ENCODE assay signal across 9 cellular contexts in the genomic region with DNA sequence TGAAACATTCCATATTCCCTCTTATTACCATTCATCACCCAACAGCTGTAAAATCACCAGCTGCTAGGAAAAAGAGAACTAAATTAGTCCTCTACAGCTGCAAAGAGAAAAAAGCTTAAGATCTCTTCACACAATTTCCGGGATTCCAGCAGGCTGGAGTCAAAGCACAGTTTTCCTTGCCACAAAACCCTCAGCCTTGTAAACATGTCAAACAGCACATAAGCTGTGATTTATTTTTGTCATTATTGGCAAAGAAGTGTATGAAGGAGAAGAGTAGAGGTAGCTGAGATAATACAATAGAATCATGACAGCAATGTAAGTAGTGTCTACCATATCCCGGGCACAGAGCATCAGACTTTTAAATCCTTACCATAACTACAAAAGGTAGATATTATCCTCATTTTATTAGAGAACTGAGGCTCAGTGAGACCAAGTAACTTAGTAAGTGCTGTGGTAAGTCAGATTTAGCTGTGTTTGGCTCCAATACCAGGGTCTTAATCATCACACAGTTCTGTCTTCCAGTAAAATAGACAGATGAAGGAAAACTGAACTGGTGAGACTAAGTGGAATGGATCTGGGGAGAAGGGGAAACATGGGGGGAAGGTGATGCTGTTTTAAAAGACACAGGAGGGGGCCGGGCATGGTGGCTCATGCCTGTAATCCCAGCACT. TPM values are rescaled to one million over a fixed set of nuclear protein-coding genes. Genes with fewer than 3 reads are reported as not detected.
DNase-seq lines count a peak whose midpoint lies in the region; ATAC-seq and TF ChIP-seq lines count a peak whose summit lies in the region.
"Had no signal": no experiment of that assay in that cellular context is flagged by ENCODE, and none has a peak within 500 bp of the region (broad histone marks: within the 10 kb centered on the region; RNA-seq: fewer than 3 reads in every experiment).

No MANE protein-coding gene starts in this region.

- H3K9me3 ChIP-seq in thoracic aorta = no peaks in the 10 kb centered on the region

- no peak overlapping the region for H3K4me3 ChIP-seq in thoracic aorta

- no peaks in the 10 kb centered on the region for H3K27me3 ChIP-seq in thoracic aorta (replicated peaks; ENCODE audit: insufficient read depth)

- peak overlapping the region; percentile 75 to 80 for H3K27ac ChIP-seq in thoracic aorta

- peak; percentile 49 for DNase-seq in HS-27A (ENCODE audit: low read depth)
- DNase-seq in astrocyte of the hippocampus (ENCODE audit: low read depth, low spot score) = peak; percentile 79
- peak; percentile 67 for DNase-seq in kidney glomerular epithelial cell (lab: John Stamatoyannopoulos, UW)
- DNase-seq in thoracic aorta (ENCODE audit: low spot score) = no peak
- no peak for DNase-seq in stimulated activated CD4-positive, alpha-beta T cell treated with anti-CD3 and anti-CD28 coated beads, Interleukin-2, amount 100 ng/mL, for 24 hours
- DNase-seq in NCI-H526 (lab: John Stamatoyannopoulos, UW) = no peak
- no peak for DNase-seq in epidermal melanocyte (ENCODE audit: insufficient read length, low spot score)
- DNase-seq in GM13976 (ENCODE audit: low spot score) = no peak
- DNase-seq: NCI-H2029 had no signal

- in situ Hi-C loops in GM13976 (cut with MboI; ENCODE audit: low sequenced_read_pairs, unreplicated experiment) = no loop called here

- peaks cover 20 to 71% of the 10 kb centered on the region in 2 donors for H3K4me1 ChIP-seq in thoracic aorta (ENCODE audit: control insufficient read depth in 1 of 2, low read depth in 2 of 2)

- no peak for TF ChIP-seq CTCF in thoracic aorta (IDR thresholded peaks at IDR 0.05)
- no peak for TF ChIP-seq CTCF in GM13976 (IDR thresholded peaks at IDR 0.05; ENCODE audit: borderline replicate concordance, control extremely low read depth, extremely low read depth, insufficient read depth, missing control alignments)

- H3K36me3 ChIP-seq in thoracic aorta = no peaks in the 10 kb centered on the region

- ATAC-seq in thoracic aorta (ENCODE audit: insufficient number of reproducible peaks, low FRiP score, low read depth) = peak; percentile 64

RNA-seq across cellular contexts. Expression of gene NTN4, which starts 57.3 kb away (rescaled TPM):
- total RNA-seq in thoracic aorta = 10 to 100 TPM; 72.3 to 79.2 TPM

Comparison
In these comparisons a context has a peak if more than half of its experiments do, and no peak if none do; other contexts are left out.
1. DNase-seq: peak in HS-27A (single experiment), astrocyte of the hippocampus (single experiment) and kidney glomerular epithelial cell (single experiment); none in thoracic aorta (single experiment), stimulated activated CD4-positive, alpha-beta T cell treated with anti-CD3 and anti-CD28 coated beads, Interleukin-2, amount 100 ng/mL, for 24 hours (0 of 2), NCI-H526 (0 of 2), epidermal melanocyte (single experiment) and GM13976 (single experiment).